Comparison of ENCODE assay signal across 11 cellular contexts in genomic region chr3:30964612-30965011, GRCh38.
A peak's percentile ranks its signal among the peaks of the same experiment; 100 is the strongest.
DNase-seq lines count a peak whose midpoint lies in the region; ATAC-seq and TF ChIP-seq lines count a peak whose summit lies in the region.
"Had no signal": no experiment of that assay in that cellular context is flagged by ENCODE, and none has a peak within 500 bp of the region (broad histone marks: within the 10 kb centered on the region; RNA-seq: fewer than 3 reads in every experiment).

No MANE protein-coding gene starts in this region.

- H3K27ac ChIP-seq in DND-41 (ENCODE audit: low read length) (peak overlapping the region; percentile 94), right atrium auricular region (no peak overlapping the region)

- no peaks in the 10 kb centered on the region for H3K27me3 ChIP-seq in DND-41 (ENCODE audit: insufficient read depth, low read length, poor library complexity)
- no peaks in the 10 kb centered on the region for H3K27me3 ChIP-seq in right atrium auricular region
- H3K27me3 ChIP-seq: MG63 had no signal

- H3K27me3 Mint-ChIP-seq in T-helper 17 cell, result peaks cover 11% of the 10 kb centered on the region

- no peaks in the 10 kb centered on the region for H3K79me2 ChIP-seq in DND-41 (ENCODE audit: insufficient read depth, low read length)

- H2AFZ ChIP-seq in DND-41 (ENCODE audit: low read depth, low read length), result peak overlapping the region; percentile 64

- no peak overlapping the region for H3K4me3 Mint-ChIP-seq in T-helper 17 cell
- H3K4me3 Mint-ChIP-seq: B cell; natural killer cell treated with Interleukin-12 subunit alpha and Interleukin-12 subunit beta and Interleukin-15 and Interleukin-18, amount 100 ng/mL, for 72 hours had no signal

- no peak overlapping the region for H3K27ac Mint-ChIP-seq in T-helper 17 cell
- H3K27ac Mint-ChIP-seq: B cell; natural killer cell treated with Interleukin-12 subunit alpha and Interleukin-12 subunit beta and Interleukin-15 and Interleukin-18, amount 100 ng/mL, for 72 hours had no signal

- H3K36me3 Mint-ChIP-seq in T-helper 17 cell (ENCODE audit: low read depth), result peaks cover 2% of the 10 kb centered on the region
- H3K36me3 Mint-ChIP-seq: natural killer cell treated with Interleukin-12 subunit alpha and Interleukin-12 subunit beta and Interleukin-15 and Interleukin-18, amount 100 ng/mL, for 72 hours had no signal

- peak; percentile 83 for DNase-seq in DND-41
- peak; percentile 13 for DNase-seq in HPDE6-E6E7 (ENCODE audit: extremely low spot score)
- no peak for DNase-seq in right atrium auricular region (ENCODE audit: low spot score)
- no peak for DNase-seq in stimulated activated naive CD4-positive, alpha-beta T cell treated with Interleukin-2 at 50 U/mL for 16 hours (lab: John Stamatoyannopoulos, UW)
- no peak for DNase-seq in T-helper 17 cell
- no peak for DNase-seq in UCSD-AML1 (lab: John Stamatoyannopoulos, UW; ENCODE audit: unreplicated experiment)
- DNase-seq: MG63 had no signal

- H3K36me3 ChIP-seq in DND-41 (ENCODE audit: insufficient read depth, low read length) (no peaks in the 10 kb centered on the region), right atrium auricular region (no peaks in the 10 kb centered on the region)
- H3K36me3 ChIP-seq: MG63 had no signal

- H3K4me1 ChIP-seq in DND-41 (ENCODE audit: insufficient read depth, low read length), result peaks cover 48% of the 10 kb centered on the region
- H3K4me1 ChIP-seq in right atrium auricular region, result no peaks in the 10 kb centered on the region

- no peaks in the 10 kb centered on the region for H4K20me1 ChIP-seq in DND-41 (ENCODE audit: insufficient read depth, low read length)

- peak overlapping the region; percentile 52 for H3K9ac ChIP-seq in DND-41 (ENCODE audit: low read depth, low read length)

- TF ChIP-seq CTCF in DND-41 (IDR thresholded peaks at IDR 0.05; ENCODE audit: borderline replicate concordance, extremely low read depth, low read length, poor library complexity, severe bottlenecking), result no peak
- no peak for TF ChIP-seq CTCF in right atrium auricular region (IDR thresholded peaks at IDR 0.05)

- H3K4me1 Mint-ChIP-seq in T-helper 17 cell, result peaks cover 4% of the 10 kb centered on the region
- H3K4me1 Mint-ChIP-seq: B cell had no signal

- peak overlapping the region; percentile 54 for H3K4me2 ChIP-seq in DND-41 (ENCODE audit: insufficient read depth, low read length)

- H3K9me3 ChIP-seq in DND-41 (ENCODE audit: insufficient read depth, low read length, severe bottlenecking), result peaks cover 9% of the 10 kb centered on the region
- H3K9me3 ChIP-seq in right atrium auricular region, result no peaks in the 10 kb centered on the region
- no peaks in the 10 kb centered on the region for H3K9me3 ChIP-seq in T-helper 17 cell (ENCODE audit: control insufficient read depth, low read length, poor library complexity, severe bottlenecking)
- H3K9me3 ChIP-seq: MG63 had no signal

- ATAC-seq in DND-41 (ENCODE audit: insufficient read depth, low read depth) (peak; percentile 95), GM19043 (IDR thresholded peaks at IDR 0.05; ENCODE audit: low read depth, unreplicated experiment) (peak; percentile 94), HG02840 (IDR thresholded peaks at IDR 0.05; ENCODE audit: low FRiP score, unreplicated experiment) (peak; percentile 88), T-helper 17 cell (no peak)

- H3K4me3 ChIP-seq in DND-41 (ENCODE audit: low read depth in 1 of 2, low read length in 2 of 2) (peak overlapping the region in 1 of 2 experiments; percentile 26; a peak in 2 of 4 replicates), right atrium auricular region (no peak overlapping the region)
- H3K4me3 ChIP-seq: MG63 had no signal

Comparison
In these comparisons a context has a peak if more than half of its experiments do, and no peak if none do; other contexts are left out.
1. DNase-seq: peak in DND-41 (single experiment) and HPDE6-E6E7 (single experiment); none in right atrium auricular region (single experiment), stimulated activated naive CD4-positive, alpha-beta T cell treated with Interleukin-2 at 50 U/mL for 16 hours (single experiment), T-helper 17 cell (0 of 3) and UCSD-AML1 (single experiment).